7 cellular contexts compared by ENCODE assay signal in the genomic region with DNA sequence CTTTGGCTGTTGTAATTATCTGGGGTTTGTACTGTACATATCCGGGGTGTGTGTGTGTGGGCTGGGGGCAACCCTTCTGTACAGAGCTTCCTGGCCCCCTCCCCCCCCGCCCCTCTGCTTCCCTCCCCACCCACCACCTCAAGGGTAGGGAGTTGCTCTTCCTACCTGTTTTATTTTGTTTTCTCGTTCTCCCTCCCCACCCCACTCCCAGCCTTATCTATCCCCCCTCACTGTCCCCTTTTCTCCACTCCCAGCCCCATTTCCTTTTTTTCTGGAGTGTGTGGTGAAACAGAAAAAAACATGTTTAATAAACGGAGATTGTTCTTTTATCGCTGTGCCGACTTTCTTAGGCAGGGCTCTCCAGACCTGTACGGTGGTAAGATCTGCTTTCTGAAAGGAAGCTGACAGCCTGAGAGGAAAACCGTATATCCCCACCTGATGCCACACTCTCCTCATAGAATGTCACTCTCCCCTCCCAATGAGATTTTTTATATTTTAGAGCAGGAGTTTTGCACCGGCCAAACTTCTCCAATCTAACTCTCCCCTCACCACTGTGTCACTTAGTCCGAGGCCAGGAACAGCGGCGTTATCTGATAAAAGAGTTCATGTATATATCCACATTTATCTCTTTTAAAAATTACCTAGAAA. TPM values are rescaled to one million over a fixed set of nuclear protein-coding genes. Genes with fewer than 3 reads are reported as not detected.
DNase-seq lines count a peak whose midpoint lies in the region; ATAC-seq and TF ChIP-seq lines count a peak whose summit lies in the region.

No MANE protein-coding gene starts in this region.

- POLR2A ChIA-PET in SK-N-SH (lab: Yijun Ruan, JAX) = interaction anchor here (0.9 to 1.5 kb wide), 4 partner anchors 8 to 126 kb away, joined by 3 to 8 read pairs (median 4); partner anchors contain the start of genes BAK1 and CUTA

- peak overlapping the region; percentile 71 for H3K9ac ChIP-seq in SK-N-SH

- no peak for ATAC-seq in HG03097 (IDR thresholded peaks at IDR 0.05; ENCODE audit: low FRiP score, unreplicated experiment)

- 0 out of 2 replicates have a peak overlapping the region, but pooled peaks have one; percentile 45 for H2AFZ ChIP-seq in SK-N-SH (ENCODE audit: low read depth)

- TF ChIP-seq CTCF in SK-N-SH (IDR thresholded peaks at IDR 0.05) (no peak), fibroblast of pulmonary artery (IDR thresholded peaks at IDR 0.05; ENCODE audit: low read length, missing control alignments) (no peak)

- H3F3A ChIP-seq in SK-N-SH (replicated peaks; ENCODE audit: insufficient read depth) = peaks cover 17% of the 10 kb centered on the region

- 4% methylated on average over 12 of the region's 12 CpGs for WGBS in SK-N-SH (ENCODE audit: low lambda C conversion rate)

- H3K27me3 ChIP-seq in H7 (ENCODE audit: control insufficient read depth, insufficient read depth, low read length) = no peaks in the 10 kb centered on the region
- H3K27me3 ChIP-seq in SK-N-SH (ENCODE audit: insufficient read depth) = no peaks in the 10 kb centered on the region

- H3K4me2 ChIP-seq in SK-N-SH = peak overlapping the region; percentile 82

- TF ChIP-seq EP300 in SK-N-SH (IDR thresholded peaks at IDR 0.05; ENCODE audit: borderline replicate concordance in 1 of 2, low read depth in 1 of 2, low read length in 1 of 2) = no peak

- peaks cover 18% of the 10 kb centered on the region for H3K36me3 ChIP-seq in H7 (replicated peaks; ENCODE audit: control insufficient read depth, insufficient read depth, low read length)
- peaks cover 10 to 30% of the 10 kb centered on the region in 2 experiments for H3K36me3 ChIP-seq in SK-N-SH (replicated peaks in 1 of 2; ENCODE audit: control insufficient read depth in 1 of 2, insufficient read depth in 2 of 2, low read length in 1 of 2)

- peaks cover 0 to 21% of the 10 kb centered on the region in 2 experiments; a peak in 1 of 4 replicates for H3K4me1 ChIP-seq in SK-N-SH (ENCODE audit: control insufficient read depth in 1 of 2, insufficient read depth in 2 of 2, low read depth in 1 of 2, low read length in 1 of 2)

- no peaks in the 10 kb centered on the region for H3K9me2 ChIP-seq in SK-N-SH

- H3K4me3 ChIP-seq in H7 (ENCODE audit: insufficient read depth, low read depth, low read length) = peak overlapping the region; percentile 79
- H3K4me3 ChIP-seq in SK-N-SH (ENCODE audit: low read depth in 2 of 2, low read length in 1 of 2) = peak overlapping the region; percentile 81 to 85
- peak overlapping the region; percentile 91 for H3K4me3 ChIP-seq in fibroblast of pulmonary artery (replicated peaks; ENCODE audit: low read depth, low read length)
- H3K4me3 ChIP-seq in skeletal muscle cell (ENCODE audit: low read depth, low read length) = peak overlapping the region; percentile 96

- no peak for TF ChIP-seq RAD21 in SK-N-SH (IDR thresholded peaks at IDR 0.05; ENCODE audit: low read length)

- no peaks in the 10 kb centered on the region for H4K20me1 ChIP-seq in SK-N-SH (ENCODE audit: insufficient read depth)

- H3K27ac ChIP-seq in SK-N-SH (ENCODE audit: low read depth in 2 of 2, low read length in 1 of 2) = peak overlapping the region; percentile 57 to 79; a peak in 3 of 4 replicates

- DNase-seq in H7 = peak; percentile 72
- peak; percentile 51 for DNase-seq in SK-N-SH
- DNase-seq in fibroblast of pulmonary artery (ENCODE audit: low read depth) = no peak
- DNase-seq in skeletal muscle cell (ENCODE audit: low read depth) = no peak
- DNase-seq in central memory CD4-positive, alpha-beta T cell = no peak
- DNase-seq in SIG-M5 (lab: John Stamatoyannopoulos, UW) = no peak

- peaks cover 32% of the 10 kb centered on the region for H3K79me2 ChIP-seq in SK-N-SH (ENCODE audit: insufficient read depth)

- no peaks in the 10 kb centered on the region for H3K9me3 ChIP-seq in SK-N-SH

- CTCF ChIA-PET in SK-N-SH (lab: Yijun Ruan, JAX) = interaction anchor here (0.9 to 1.8 kb wide), 3 partner anchors 14 to 136 kb away, joined by 3 to 8 read pairs (median 3); no protein-coding TSS in a partner anchor

TF ChIP-seq in SK-N-SH, 30 proteins besides CTCF, POLR2A, EP300 and RAD21:
- TF ChIP-seq GATA2 (CRISPR knock-in tag; IDR thresholded peaks at IDR 0.05) (no peak), JUND (IDR thresholded peaks at IDR 0.05) (0 out of 2 replicates have a peak, but pooled peaks have one; percentile 3)

RNA-seq across cellular contexts. Expression of gene ZBTB9, which starts 0.9 kb away (rescaled TPM):
- 15.5 and 16.4 TPM in 2 replicates for total RNA-seq in H7 (2014; rRNA removed; shearing (Covaris generic))
- polyA plus RNA-seq in SK-N-SH (2012; rRNA removed) = 5.7 and 5.9 TPM in 2 replicates
- 4.4 and 5.3 TPM in 2 replicates for polyA plus RNA-seq in SK-N-SH (2012; cell fraction: cytosol; rRNA removed)
- 17.4 and 20.9 TPM in 2 replicates for polyA plus RNA-seq in SK-N-SH (2012; cell fraction: nucleus; rRNA removed)

RNA-seq across cellular contexts. Expression of gene SYNGAP1, which starts 33.6 kb away (rescaled TPM):
- 8.3 and 13.4 TPM in 2 replicates for total RNA-seq in H7 (2014; rRNA removed; shearing (Covaris generic))
- polyA plus RNA-seq in SK-N-SH (2012; rRNA removed) = 5.9 and 8.8 TPM in 2 replicates
- polyA plus RNA-seq in SK-N-SH (2012; cell fraction: cytosol; rRNA removed) = 3.2 and 3.9 TPM in 2 replicates
- 38.1 and 40.3 TPM in 2 replicates for polyA plus RNA-seq in SK-N-SH (2012; cell fraction: nucleus; rRNA removed)

RNA-seq across cellular contexts. Expression of gene CUTA, which starts 35.6 kb away (rescaled TPM):
- 168 and 188 TPM in 2 replicates for total RNA-seq in H7 (2014; rRNA removed; shearing (Covaris generic))
- 349 and 444 TPM in 2 replicates for polyA plus RNA-seq in SK-N-SH (2012; rRNA removed)
- polyA plus RNA-seq in SK-N-SH (2012; cell fraction: cytosol; rRNA removed) = 337 and 359 TPM in 2 replicates
- 318 and 652 TPM in 2 replicates for polyA plus RNA-seq in SK-N-SH (2012; cell fraction: nucleus; rRNA removed)

RNA-seq across cellular contexts. Expression of gene PHF1, which starts 42.7 kb away (rescaled TPM):
- 38.3 and 41.9 TPM in 2 replicates for total RNA-seq in H7 (2014; rRNA removed; shearing (Covaris generic))
- 48.7 and 59.0 TPM in 2 replicates for polyA plus RNA-seq in SK-N-SH (2012; rRNA removed)
- polyA plus RNA-seq in SK-N-SH (2012; cell fraction: cytosol; rRNA removed) = 17.7 and 25.5 TPM in 2 replicates
- polyA plus RNA-seq in SK-N-SH (2012; cell fraction: nucleus; rRNA removed) = 250 and 323 TPM in 2 replicates

Comparison
In these comparisons a context has a peak if more than half of its experiments do, and no peak if none do; other contexts are left out.
1. DNase-seq: peak in H7 (single experiment) and SK-N-SH (single experiment); none in fibroblast of pulmonary artery (single experiment), skeletal muscle cell (single experiment), central memory CD4-positive, alpha-beta T cell (single experiment) and SIG-M5 (single experiment).
2. Peak in every context shown above with its lines, with median percentiles within 50 percentile points of each other: H3K4me3 ChIP-seq.